ENCODE assay signal across 8 cellular contexts in the genomic region with DNA sequence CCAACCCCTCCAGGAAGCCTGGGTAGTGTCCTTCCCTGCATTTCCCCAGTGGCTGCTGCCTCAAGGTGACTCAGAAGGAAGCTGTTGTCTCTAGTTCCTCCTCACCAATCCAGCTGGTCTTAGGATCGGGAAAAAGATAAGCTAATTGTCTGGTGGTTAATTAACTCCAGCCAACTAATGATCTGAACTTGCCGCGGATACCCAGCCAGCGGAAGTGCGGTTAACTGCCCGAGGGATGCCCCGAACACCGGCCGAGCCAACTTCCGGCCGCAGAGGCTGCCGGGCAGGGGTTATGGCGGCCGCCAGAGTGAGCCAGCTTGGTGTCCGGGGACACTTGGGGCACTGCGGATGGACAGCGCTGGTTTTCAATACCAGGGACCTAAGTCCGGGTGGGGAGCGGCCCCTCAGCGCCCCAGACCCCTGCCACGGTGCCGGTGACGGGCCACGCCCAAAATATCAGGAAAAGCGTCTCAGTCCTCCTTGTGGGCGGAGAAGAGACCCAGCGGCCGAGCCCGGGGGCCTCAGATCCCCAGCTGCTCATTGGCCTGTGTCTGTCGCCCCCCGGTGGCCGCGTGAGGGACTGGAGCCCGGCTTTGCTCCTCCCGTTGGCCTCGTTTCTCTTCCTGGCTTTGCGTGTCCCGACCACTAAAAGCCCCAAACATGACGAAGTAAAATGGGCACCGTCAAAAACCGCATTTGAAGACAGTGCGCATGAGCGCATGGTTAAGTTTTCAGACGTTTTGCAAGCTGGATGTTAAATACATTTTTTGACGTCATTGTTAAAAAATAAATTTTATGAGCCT. TPM values are rescaled to one million over a fixed set of nuclear protein-coding genes. Genes with fewer than 3 reads are reported as not detected.
A peak's percentile ranks its signal among the peaks of the same experiment; 100 is the strongest.
DNase-seq lines count a peak whose midpoint lies in the region; ATAC-seq, FAIRE-seq and TF ChIP-seq lines count a peak whose summit lies in the region.

No MANE protein-coding gene starts in this region.

- H3K4me3 Mint-ChIP-seq in T-helper 1 cell treated with Interleukin-12 subunit alpha and Interleukin-12 subunit beta and Interleukin-4 antibody, amounts not matched to agents 30 μg/mL and 1 μg/mL, for 36 hours, result peak overlapping the region; percentile 87

- peaks cover 17% of the 10 kb centered on the region for H3K27me3 Mint-ChIP-seq in T-helper 1 cell treated with Interleukin-12 subunit alpha and Interleukin-12 subunit beta and Interleukin-4 antibody, amounts not matched to agents 30 μg/mL and 1 μg/mL, for 36 hours (ENCODE audit: low read depth)

- H3K9me3 ChIP-seq in right atrium auricular region, result no peaks in the 10 kb centered on the region
- H3K9me3 ChIP-seq in psoas muscle, result no peaks in the 10 kb centered on the region

- H3K4me3 ChIP-seq in GM12875 (ENCODE audit: low read depth, low read length) (peak overlapping the region; percentile 76), right atrium auricular region (peak overlapping the region; percentile 68), psoas muscle (peak overlapping the region; percentile 84)

- H3K27ac ChIP-seq in angular gyrus (ENCODE audit: low read depth, low read length) (peak overlapping the region; percentile 92), right atrium auricular region (peak overlapping the region; percentile 91 to 92), psoas muscle (peak overlapping the region; percentile 95)

- TF ChIP-seq CTCF in GM12875 (IDR thresholded peaks at IDR 0.05; ENCODE audit: borderline replicate concordance, insufficient read depth, low read depth, low read length) (peak; percentile 96), right atrium auricular region (IDR thresholded peaks at IDR 0.05) (peak; percentile 94 to 97), psoas muscle (IDR thresholded peaks at IDR 0.05) (peak; percentile 98)

- H3K36me3 ChIP-seq in right atrium auricular region (no peaks in the 10 kb centered on the region), psoas muscle (ENCODE audit: insufficient read depth in 1 of 2, low read depth in 1 of 2) (no peaks in the 10 kb centered on the region)

- peak overlapping the region; percentile 83 for H3K27ac Mint-ChIP-seq in T-helper 1 cell treated with Interleukin-12 subunit alpha and Interleukin-12 subunit beta and Interleukin-4 antibody, amounts not matched to agents 30 μg/mL and 1 μg/mL, for 36 hours

- H3K36me3 Mint-ChIP-seq in T-helper 1 cell treated with Interleukin-12 subunit alpha and Interleukin-12 subunit beta and Interleukin-4 antibody, amounts not matched to agents 30 μg/mL and 1 μg/mL, for 36 hours (ENCODE audit: low read depth), result no peaks in the 10 kb centered on the region

- intact Hi-C loops in psoas muscle (cut with DNase I), result loop anchor here in 1 of 2 donors (10.0 kb wide), 2 partner anchors 143 to 193 kb away; a partner anchor contains a TSS

- ATAC-seq in HG02840 (IDR thresholded peaks at IDR 0.05; ENCODE audit: low FRiP score, unreplicated experiment) (peak; percentile 85), psoas muscle (peak; percentile 97 to 98 (median 98))

- 0% methylated on average over 45 of the region's 45 CpGs for WGBS in psoas muscle, 3 donors

- FAIRE-seq in urothelium cell line (lab: Jason Lieb, UNC), result peak; percentile 69

- peaks cover 0 to 9% of the 10 kb centered on the region in 2 donors for H3K4me1 ChIP-seq in right atrium auricular region
- peaks cover 6% of the 10 kb centered on the region for H3K4me1 ChIP-seq in psoas muscle

- no peaks in the 10 kb centered on the region for H3K27me3 ChIP-seq in right atrium auricular region
- H3K27me3 ChIP-seq in psoas muscle (ENCODE audit: insufficient read depth in 3 of 3, low read length in 2 of 3), result no peaks in the 10 kb centered on the region

- no peaks in the 10 kb centered on the region for H3K9me3 Mint-ChIP-seq in T-helper 1 cell treated with Interleukin-12 subunit alpha and Interleukin-12 subunit beta and Interleukin-4 antibody, amounts not matched to agents 30 μg/mL and 1 μg/mL, for 36 hours

- DNase-seq in NCI-H146 (lab: John Stamatoyannopoulos, UW), result peak; percentile 91
- peak; percentile 97 for DNase-seq in right atrium auricular region (ENCODE audit: low spot score)
- DNase-seq in psoas muscle, result peak; percentile 96 to 97
- DNase-seq in urothelium cell line (ENCODE audit: low spot score), result peak; percentile 97

- peaks cover 8% of the 10 kb centered on the region for H3K4me1 Mint-ChIP-seq in T-helper 1 cell treated with Interleukin-12 subunit alpha and Interleukin-12 subunit beta and Interleukin-4 antibody, amounts not matched to agents 30 μg/mL and 1 μg/mL, for 36 hours (ENCODE audit: low read depth)

RNA-seq across cellular contexts. Expression of a gene that starts 10.2 kb away (rescaled TPM):
- total RNA-seq in right atrium auricular region, result not detected
- total RNA-seq in psoas muscle, result under 1 TPM in 1 of 4 donors, not detected in 3; 0.20 TPM
- under 1 TPM in 2 of 3 donors, not detected in 1; 0.07 to 0.13 TPM for polyA plus RNA-seq in psoas muscle

RNA-seq across cellular contexts. Expression of a gene that starts 14.8 kb away (rescaled TPM):
- total RNA-seq in right atrium auricular region (10 to 100 TPM; 48.2 to 57.9 TPM), psoas muscle (10 to 100 TPM; 14.1 to 15.7 (median 15.4) TPM)
- polyA plus RNA-seq in psoas muscle, result 10 to 100 TPM; 26.5 to 39.4 (median 35.5) TPM

RNA-seq across cellular contexts. Expression of a gene that starts 38.1 kb away (rescaled TPM):
- total RNA-seq in right atrium auricular region (under 1 TPM in 1 of 2 donors, not detected in 1; 0.79 TPM), psoas muscle (not detected)
- polyA plus RNA-seq in psoas muscle, result under 1 TPM in 1 of 3 donors, not detected in 2; 0.62 TPM

RNA-seq across cellular contexts. Expression of a gene that starts 43.5 kb away (rescaled TPM):
- total RNA-seq in right atrium auricular region (10 to 100 TPM; 31.5 to 37.8 TPM), psoas muscle (10 to 100 TPM; 33.0 to 55.5 (median 40.3) TPM)
- 10 to 100 TPM; 21.2 to 65.2 (median 24.7) TPM for polyA plus RNA-seq in psoas muscle

RNA-seq across cellular contexts. Expression of a gene that starts 51.2 kb away (rescaled TPM):
- total RNA-seq in right atrium auricular region (not detected), psoas muscle (not detected)
- polyA plus RNA-seq in psoas muscle, result under 1 TPM; 0.05 to 0.20 (median 0.10) TPM

Comparison
In these comparisons a context has a peak if more than half of its experiments do, and no peak if none do; other contexts are left out.
1. Peak in every context shown above with its lines: DNase-seq, ATAC-seq, H3K4me3 ChIP-seq and H3K27ac ChIP-seq.